Comparison of ENCODE assay signal across 14 cellular contexts in genomic region chr19:18422530-18423191, GRCh38. TPM values are rescaled to one million over a fixed set of nuclear protein-coding genes. Genes with fewer than 3 reads are reported as not detected.
DNase-seq lines count a peak whose midpoint lies in the region; ATAC-seq and TF ChIP-seq lines count a peak whose summit lies in the region.
"Had no signal": no experiment of that assay in that cellular context is flagged by ENCODE, and none has a peak within 500 bp of the region (broad histone marks: within the 10 kb centered on the region; RNA-seq: fewer than 3 reads in every experiment).

No MANE protein-coding gene starts in this region.

- H3K4me3 ChIP-seq in GM12875 (ENCODE audit: low read depth, low read length), result peak overlapping the region; percentile 31
- H3K4me3 ChIP-seq: lung, upper lobe of right lung had no signal

- peaks cover 69% of the 10 kb centered on the region for H3K4me1 Mint-ChIP-seq in activated T-cell treated with anti-CD3 and anti-CD28 coated beads, Interleukin-2, amount 50 U/mL, for 24 hours (ENCODE audit: low read depth)

- H3K27ac ChIP-seq in 22Rv1, result peak overlapping the region; percentile 18; the same call in 1 of the 2 replicates
- H3K27ac ChIP-seq: upper lobe of right lung had no signal

- H3K27ac Mint-ChIP-seq in activated T-cell treated with anti-CD3 and anti-CD28 coated beads, Interleukin-2, amount 50 U/mL, for 24 hours, result peak overlapping the region; percentile 87
- H3K27ac Mint-ChIP-seq: activated B cell treated with CpG ODN at 0.5 μM for 24 hours had no signal

- TF ChIP-seq CTCF in 22Rv1 (IDR thresholded peaks at IDR 0.05) (no peak), GM12875 (IDR thresholded peaks at IDR 0.05; ENCODE audit: borderline replicate concordance, insufficient read depth, low read depth, low read length) (no peak)

- DNase-seq in activated T-cell treated with anti-CD3 and anti-CD28 coated beads, Interleukin-2, amount 50 U/mL, for 24 hours, result peak; percentile 48
- DNase-seq in germinal center (ENCODE audit: low spot score), result peak; percentile 15
- DNase-seq in GF-D8 (lab: John Stamatoyannopoulos, UW), result no peak
- DNase-seq in left colon, result no peak
- no peak for DNase-seq in NCI-H128 (lab: John Stamatoyannopoulos, UW; ENCODE audit: unreplicated experiment)
- DNase-seq: activated B cell treated with CpG ODN at 0.5 μM for 24 hours, SHP77 treated with DMSO at 0.1 percent for 48 hours, upper lobe of right lung had no signal

- ATAC-seq in GM19467 (IDR thresholded peaks at IDR 0.05; ENCODE audit: unreplicated experiment) (no peak), left colon (no peak)
- ATAC-seq: HCT116, upper lobe of right lung had no signal

- H3K9me3 Mint-ChIP-seq in activated T-cell treated with anti-CD3 and anti-CD28 coated beads, Interleukin-2, amount 50 U/mL, for 24 hours, result no peaks in the 10 kb centered on the region
- H3K9me3 Mint-ChIP-seq: activated B cell treated with CpG ODN at 0.5 μM for 24 hours had no signal

- H3K27me3 Mint-ChIP-seq in activated T-cell treated with anti-CD3 and anti-CD28 coated beads, Interleukin-2, amount 50 U/mL, for 24 hours, result peaks cover 14% of the 10 kb centered on the region

- intact Hi-C loops in left colon (cut with DNase I, micrococcal nuclease), result no loop called here

- H3K4me3 Mint-ChIP-seq in activated T-cell treated with anti-CD3 and anti-CD28 coated beads, Interleukin-2, amount 50 U/mL, for 24 hours, result peak overlapping the region; percentile 87
- H3K4me3 Mint-ChIP-seq: activated B cell treated with CpG ODN at 0.5 μM for 24 hours had no signal

- peaks cover 39% of the 10 kb centered on the region for H3K36me3 Mint-ChIP-seq in activated T-cell treated with anti-CD3 and anti-CD28 coated beads, Interleukin-2, amount 50 U/mL, for 24 hours (ENCODE audit: low read depth)

RNA-seq across cellular contexts. Expression of gene SSBP4, which starts 3.5 kb away (rescaled TPM):
- total RNA-seq in left colon, result 10 to 100 TPM; 37.4 to 50.7 TPM

RNA-seq across cellular contexts. Expression of gene ISYNA1, which starts 15.3 kb away (rescaled TPM):
- total RNA-seq in left colon, result 10 to 100 TPM; 14.1 to 15.1 TPM

RNA-seq across cellular contexts. Expression of gene LRRC25, which starts 25.2 kb away (rescaled TPM):
- total RNA-seq in left colon, result 1 to 10 TPM in 1 of 2 donors, under 1 TPM in 1; 0.79 to 5.1 TPM
- total RNA-seq: renal cortical epithelial cell had no signal

RNA-seq across cellular contexts. Expression of gene GDF15, which starts 36.7 kb away (rescaled TPM):
- 10 to 100 TPM; 32.2 to 87.6 TPM for total RNA-seq in left colon
- total RNA-seq: activated B cell treated with CpG ODN at 0.5 μM for 24 hours had no signal

Comparison
In these comparisons a context has a peak if more than half of its experiments do, and no peak if none do; other contexts are left out.
1. DNase-seq: peak in activated T-cell treated with anti-CD3 and anti-CD28 coated beads, Interleukin-2, amount 50 U/mL, for 24 hours (single experiment) and germinal center (single experiment); none in GF-D8 (single experiment), left colon (0 of 2) and NCI-H128 (single experiment).